Comparison of ENCODE assay signal across 8 cellular contexts in the genomic region with DNA sequence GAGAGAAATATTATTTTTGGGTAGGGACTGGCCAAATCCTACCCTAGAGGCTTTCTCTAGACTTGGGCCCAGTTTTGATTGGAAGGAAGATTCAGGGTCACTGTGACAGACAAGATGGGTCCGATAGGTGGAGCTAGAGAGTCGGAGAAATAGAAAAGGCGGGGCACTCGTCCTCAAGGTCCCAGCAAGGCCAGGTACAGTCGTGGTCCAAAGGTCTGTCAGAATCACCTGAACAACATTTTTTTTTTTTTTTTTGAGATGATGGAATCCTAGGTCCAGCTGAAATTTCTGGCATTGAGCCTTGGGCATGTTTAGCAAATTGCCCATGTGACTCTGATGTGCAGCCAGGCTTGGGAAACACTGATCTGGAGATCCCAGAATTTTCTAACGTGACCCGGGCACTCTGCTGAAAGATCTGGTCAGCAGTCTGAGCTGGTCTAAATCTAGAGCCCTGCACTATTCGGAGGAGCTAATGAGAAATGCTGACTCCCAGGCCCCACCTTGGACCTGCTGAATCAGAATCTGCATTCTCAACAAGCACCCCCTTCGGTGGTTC.
DNase-seq lines count a peak whose midpoint lies in the region; ATAC-seq, FAIRE-seq and TF ChIP-seq lines count a peak whose summit lies in the region.

No MANE protein-coding gene starts in this region.

- in situ Hi-C loops in astrocyte of the cerebellum (cut with HindIII; ENCODE audit: low sequenced_read_pairs) = loop anchor here (25.0 kb wide), 1 partner anchor 94 kb away; no protein-coding TSS in a partner anchor

- DNase-seq in NK-92 treated with Interleukin-12 subunit alpha and Interleukin-12 subunit beta, amount 100 ng/mL, for 24 hours (lab: John Stamatoyannopoulos, UW) = peak; percentile 34
- no peak for DNase-seq in NK-92 (lab: John Stamatoyannopoulos, UW; ENCODE audit: unreplicated experiment)
- DNase-seq in NCI-H1930 (lab: John Stamatoyannopoulos, UW) = peak; percentile 43 to 71
- peak; percentile 56 for DNase-seq in T-helper 9 cell
- no peak for DNase-seq in astrocyte of the cerebellum (ENCODE audit: low read depth)
- peak; percentile 44 for DNase-seq in stimulated activated CD4-positive, alpha-beta T cell treated with anti-CD3 and anti-CD28 coated beads, Interleukin-2, amount 100 ng/mL, for 4 hours (ENCODE audit: low read depth)

- FAIRE-seq in islet of Langerhans (lab: Jason Lieb, UNC) = peak; percentile 33

- peak; percentile 92 for TF ChIP-seq CTCF in astrocyte of the cerebellum (IDR thresholded peaks at IDR 0.05; ENCODE audit: low read depth, low read length, missing control alignments)

- peak; percentile 77 for ATAC-seq in HG02938 (IDR thresholded peaks at IDR 0.05; ENCODE audit: unreplicated experiment)

- H3K4me3 ChIP-seq in astrocyte of the cerebellum (ENCODE audit: low read depth, low read length) = no peak overlapping the region

Comparison
In these comparisons a context has a peak if more than half of its experiments do, and no peak if none do; other contexts are left out.
1. DNase-seq: peak in NK-92 treated with Interleukin-12 subunit alpha and Interleukin-12 subunit beta, amount 100 ng/mL, for 24 hours (single experiment), NCI-H1930 (2 of 2), T-helper 9 cell (single experiment) and stimulated activated CD4-positive, alpha-beta T cell treated with anti-CD3 and anti-CD28 coated beads, Interleukin-2, amount 100 ng/mL, for 4 hours (single experiment); none in NK-92 (single experiment) and astrocyte of the cerebellum (single experiment).